Comparison of ENCODE assay signal across 8 cellular contexts in genomic region chr1:183023146-183023600, GRCh38. TPM values are rescaled to one million over a fixed set of nuclear protein-coding genes. Genes with fewer than 3 reads are reported as not detected.
A peak's percentile ranks its signal among the peaks of the same experiment; 100 is the strongest.
DNase-seq lines count a peak whose midpoint lies in the region; ATAC-seq, FAIRE-seq and TF ChIP-seq lines count a peak whose summit lies in the region.

TSS of gene LAMC1 (plus strand) at chr1:183023420. CDS start at chr1:183023717, 297 bp downstream.

- H3K27ac ChIP-seq in OCI-LY3 (ENCODE audit: low read length) (peak within 1 kb of the TSS; percentile 68), astrocyte (ENCODE audit: low read depth, low read length) (peak within 1 kb of the TSS; percentile 97), left ventricle myocardium inferior (replicated peaks) (peak within 1 kb of the TSS; percentile 98)

- H3K9ac ChIP-seq in OCI-LY3 (ENCODE audit: low read length) (peak within 1 kb of the TSS; percentile 81), astrocyte (ENCODE audit: low read length) (peak within 1 kb of the TSS; percentile 98)

- peak within 1 kb of the TSS; percentile 100 for H3K4me3 Mint-ChIP-seq in astrocyte (ENCODE audit: unreplicated experiment)

- H3K4me1 ChIP-seq in OCI-LY3 (ENCODE audit: low read length) (peaks cover 44% of the 10 kb centered on the region), astrocyte (ENCODE audit: insufficient read depth, low read length) (peaks cover 32% of the 10 kb centered on the region), left ventricle myocardium inferior (peaks cover 73% of the 10 kb centered on the region)

- peak within 1 kb of the TSS; percentile 83 for H3K4me3 ChIP-seq in OCI-LY3 (ENCODE audit: low read length)
- peak within 1 kb of the TSS; percentile 99 for H3K4me3 ChIP-seq in astrocyte (ENCODE audit: insufficient read depth, low read depth, low read length)
- peak within 1 kb of the TSS; percentile 73 for H3K4me3 ChIP-seq in left ventricle myocardium inferior

- peak within 1 kb of the TSS; percentile 93 for H3K4me2 ChIP-seq in OCI-LY3 (ENCODE audit: low read length)
- H3K4me2 ChIP-seq in astrocyte (ENCODE audit: low read length): peak within 1 kb of the TSS; percentile 95

- no peaks in the 10 kb centered on the region for H3K9me3 Mint-ChIP-seq in astrocyte (ENCODE audit: unreplicated experiment)

- H3K36me3 ChIP-seq in OCI-LY3 (replicated peaks; ENCODE audit: low read depth, low read length) (no peaks in the 10 kb centered on the region), astrocyte (ENCODE audit: insufficient read depth, low read length) (no peaks in the 10 kb centered on the region), left ventricle myocardium inferior (no peaks in the 10 kb centered on the region)

- peaks cover 36% of the 10 kb centered on the region for H4K20me1 ChIP-seq in OCI-LY3 (ENCODE audit: insufficient read depth, low read length)
- peaks cover 41% of the 10 kb centered on the region for H4K20me1 ChIP-seq in astrocyte (ENCODE audit: insufficient read depth, low read length)

- no peak for FAIRE-seq in astrocyte (lab: Jason Lieb, UNC)

- intact Hi-C loops in left ventricle myocardium inferior (cut with micrococcal nuclease) (loop anchor here (5.0 kb wide), 1 partner anchor 61 kb away; no protein-coding TSS in a partner anchor), posterior cingulate gyrus (cut with DNase I) (no loop called here)

- H3K79me2 ChIP-seq in OCI-LY3 (ENCODE audit: low read length) (peaks cover 34% of the 10 kb centered on the region), astrocyte (ENCODE audit: insufficient read depth, low read length) (peaks cover 47% of the 10 kb centered on the region)

- H3K27ac Mint-ChIP-seq in astrocyte (ENCODE audit: unreplicated experiment): peak within 1 kb of the TSS; percentile 97

- peaks cover 22% of the 10 kb centered on the region for H3K4me1 Mint-ChIP-seq in astrocyte (ENCODE audit: low read depth, unreplicated experiment)

- H3K27me3 Mint-ChIP-seq in astrocyte (ENCODE audit: low read depth, unreplicated experiment): no peaks in the 10 kb centered on the region

- ATAC-seq in GM19467 (IDR thresholded peaks at IDR 0.05; ENCODE audit: unreplicated experiment): peak; percentile 29
- peak; percentile 23 for ATAC-seq in HG03520 (IDR thresholded peaks at IDR 0.05; ENCODE audit: unreplicated experiment)

- peak; percentile 26 for DNase-seq in DMS53 treated with DMSO at 0.1 percent for 48 hours (lab: John Stamatoyannopoulos, UW; ENCODE audit: unreplicated experiment)
- DNase-seq in astrocyte (ENCODE audit: low read depth): peak; percentile 68
- DNase-seq in left ventricle myocardium inferior: peak; percentile 85
- DNase-seq in posterior cingulate gyrus: peak; percentile 25 to 91 (median 40)
- DNase-seq in effector CD8-positive, alpha-beta T cell (lab: John Stamatoyannopoulos, UW): no peak

- H2AFZ ChIP-seq in OCI-LY3 (ENCODE audit: low read depth, low read length): peak within 1 kb of the TSS; percentile 73
- H2AFZ ChIP-seq in astrocyte (ENCODE audit: low read depth, low read length): peak within 1 kb of the TSS; percentile 42

- H3K27me3 ChIP-seq in OCI-LY3 (ENCODE audit: low read depth, low read length) (peaks cover 12% of the 10 kb centered on the region; the same call in 1 of the 2 replicates), astrocyte (ENCODE audit: insufficient read depth, low read length) (no peaks in the 10 kb centered on the region), left ventricle myocardium inferior (ENCODE audit: low read depth) (no peaks in the 10 kb centered on the region)

- no peaks in the 10 kb centered on the region for H3K36me3 Mint-ChIP-seq in astrocyte (ENCODE audit: low read depth, unreplicated experiment)

- H3K9me3 ChIP-seq in OCI-LY3 (ENCODE audit: insufficient read depth, low read length) (no peaks in the 10 kb centered on the region), astrocyte (ENCODE audit: insufficient read depth, low read depth, low read length) (no peaks in the 10 kb centered on the region), left ventricle myocardium inferior (replicated peaks) (no peaks in the 10 kb centered on the region)

- TF ChIP-seq CTCF in OCI-LY3 (IDR thresholded peaks at IDR 0.05; ENCODE audit: low read depth, low read length) (no peak), astrocyte (IDR thresholded peaks at IDR 0.05; ENCODE audit: insufficient read depth, low read depth, low read length) (no peak), left ventricle myocardium inferior (IDR thresholded peaks at IDR 0.05; ENCODE audit: borderline replicate concordance) (peak; percentile 7)

RNA-seq across cellular contexts. Expression of gene LAMC1, which starts in this region (rescaled TPM):
- 270 and 284 TPM in 2 replicates for total RNA-seq in astrocyte
- 84.1 TPM for total RNA-seq in left ventricle myocardium inferior
